1 cellular context compared by ENCODE assay signal in the genomic region with DNA sequence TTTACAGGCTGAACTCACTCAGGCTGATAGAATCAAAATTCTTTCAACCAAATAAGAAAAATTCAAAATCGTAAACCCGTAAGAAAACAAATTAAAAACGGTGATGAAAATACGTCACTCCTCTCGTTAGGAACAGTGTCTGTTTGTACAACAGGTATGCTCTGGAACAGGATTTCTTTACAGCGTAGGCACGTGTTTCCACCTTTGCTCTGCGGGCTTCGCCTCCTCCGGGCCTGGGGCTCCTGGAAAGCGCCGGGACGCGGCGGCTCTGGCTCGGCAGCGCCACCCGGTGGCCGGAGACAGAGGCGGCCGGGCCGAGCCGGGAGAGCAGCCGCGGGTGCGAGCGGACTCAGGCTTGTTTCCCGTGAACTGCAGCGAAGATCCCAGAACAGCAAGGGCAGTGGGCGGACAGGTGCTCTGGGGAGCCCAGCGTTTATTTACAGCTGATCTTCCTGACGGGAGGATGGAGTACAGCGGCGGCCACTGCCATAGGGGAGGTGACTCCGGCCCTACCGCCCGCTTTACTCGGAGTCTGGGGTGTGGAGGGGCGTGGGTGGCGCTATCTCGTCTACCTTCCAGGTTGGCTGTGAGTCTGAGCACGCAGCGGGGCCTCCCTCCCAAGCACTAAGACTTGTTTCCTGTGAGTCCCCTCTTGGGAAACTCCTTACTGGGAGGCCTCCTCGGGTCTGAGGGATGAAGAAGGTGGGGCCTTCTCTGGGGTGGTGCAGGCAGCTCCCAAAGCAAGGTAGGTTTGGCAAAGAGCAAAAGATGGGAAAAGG.
A peak's percentile ranks its signal among the peaks of the same experiment; 100 is the strongest.
TF ChIP-seq lines count a peak whose summit lies in the region.

No MANE protein-coding gene starts in this region.

TF ChIP-seq in H1, 55 proteins besides CTCF, POLR2A, EP300 and RAD21 (continued from another document):
- no peak for TF ChIP-seq POLR2AphosphoS5 (IDR thresholded peaks at IDR 0.05; ENCODE audit: low read depth, low read length)
- no peak for TF ChIP-seq TAF7 (optimal IDR thresholded peaks at IDR 0.05; ENCODE audit: borderline replicate concordance, low read depth, low read length)
- no peak for TF ChIP-seq SIN3A (conservative IDR thresholded peaks at IDR 0.05 in 1 of 2, IDR thresholded peaks at IDR 0.05 in 1 of 2; ENCODE audit: low read depth in 1 of 2, low read length in 2 of 2)
- TF ChIP-seq TBP (IDR thresholded peaks at IDR 0.05; ENCODE audit: low read depth, low read length): no peak
- TF ChIP-seq SAP30 (IDR thresholded peaks at IDR 0.05; ENCODE audit: insufficient read depth, insufficient replicate concordance, low read length): no peak
- no peak for TF ChIP-seq RBBP5 (IDR thresholded peaks at IDR 0.05; ENCODE audit: borderline replicate concordance, low read depth, low read length)
- no peak for TF ChIP-seq FOSL1 (IDR thresholded peaks at IDR 0.05; ENCODE audit: insufficient read depth, low read depth, low read length)
- TF ChIP-seq, protein P1, sequence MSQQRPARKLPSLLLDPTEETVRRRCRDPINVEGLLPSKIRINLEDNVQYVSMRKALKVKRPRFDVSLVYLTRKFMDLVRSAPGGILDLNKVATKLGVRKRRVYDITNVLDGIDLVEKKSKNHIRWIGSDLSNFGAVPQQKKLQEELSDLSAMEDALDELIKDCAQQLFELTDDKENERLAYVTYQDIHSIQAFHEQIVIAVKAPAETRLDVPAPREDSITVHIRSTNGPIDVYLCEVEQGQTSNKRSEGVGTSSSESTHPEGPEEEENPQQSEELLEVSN (IDR thresholded peaks at IDR 0.05): peak; percentile 91
- TF ChIP-seq, protein P2, sequence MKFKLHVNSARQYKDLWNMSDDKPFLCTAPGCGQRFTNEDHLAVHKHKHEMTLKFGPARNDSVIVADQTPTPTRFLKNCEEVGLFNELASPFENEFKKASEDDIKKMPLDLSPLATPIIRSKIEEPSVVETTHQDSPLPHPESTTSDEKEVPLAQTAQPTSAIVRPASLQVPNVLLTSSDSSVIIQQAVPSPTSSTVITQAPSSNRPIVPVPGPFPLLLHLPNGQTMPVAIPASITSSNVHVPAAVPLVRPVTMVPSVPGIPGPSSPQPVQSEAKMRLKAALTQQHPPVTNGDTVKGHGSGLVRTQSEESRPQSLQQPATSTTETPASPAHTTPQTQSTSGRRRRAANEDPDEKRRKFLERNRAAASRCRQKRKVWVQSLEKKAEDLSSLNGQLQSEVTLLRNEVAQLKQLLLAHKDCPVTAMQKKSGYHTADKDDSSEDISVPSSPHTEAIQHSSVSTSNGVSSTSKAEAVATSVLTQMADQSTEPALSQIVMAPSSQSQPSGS (IDR thresholded peaks at IDR 0.05; ENCODE audit: low read length): no peak
- no peak for TF ChIP-seq HDAC6 (IDR thresholded peaks at IDR 0.05; ENCODE audit: low read depth, low read length)
- TF ChIP-seq PHF8 (conservative IDR thresholded peaks at IDR 0.05; ENCODE audit: low read depth, low read length): no peak
- TF ChIP-seq CHD2 (IDR thresholded peaks at IDR 0.05; ENCODE audit: low read length): peak; percentile 45; the same call in 1 of the 2 replicates
- TF ChIP-seq SP4 (IDR thresholded peaks at IDR 0.05; ENCODE audit: low read length): no peak
- no peak for TF ChIP-seq CBX8 (IDR thresholded peaks at IDR 0.05; ENCODE audit: borderline replicate concordance, low read depth, low read length)
- no peak for TF ChIP-seq SUZ12 (IDR thresholded peaks at IDR 0.05; ENCODE audit: low read length)
- TF ChIP-seq GABPA (IDR thresholded peaks at IDR 0.05; ENCODE audit: borderline replicate concordance, insufficient read depth, low read length): peak; percentile 37; the same call in 1 of the 2 replicates
- TF ChIP-seq HDAC2 (IDR thresholded peaks at IDR 0.05; ENCODE audit: borderline replicate concordance in 1 of 2, low read depth in 2 of 2, low read length in 2 of 2): peak in 1 of 2 experiments; percentile 11; a peak in 1 of 4 replicates
- TF ChIP-seq, protein P3, sequence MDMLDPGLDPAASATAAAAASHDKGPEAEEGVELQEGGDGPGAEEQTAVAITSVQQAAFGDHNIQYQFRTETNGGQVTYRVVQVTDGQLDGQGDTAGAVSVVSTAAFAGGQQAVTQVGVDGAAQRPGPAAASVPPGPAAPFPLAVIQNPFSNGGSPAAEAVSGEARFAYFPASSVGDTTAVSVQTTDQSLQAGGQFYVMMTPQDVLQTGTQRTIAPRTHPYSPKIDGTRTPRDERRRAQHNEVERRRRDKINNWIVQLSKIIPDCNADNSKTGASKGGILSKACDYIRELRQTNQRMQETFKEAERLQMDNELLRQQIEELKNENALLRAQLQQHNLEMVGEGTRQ (IDR thresholded peaks at IDR 0.05; ENCODE audit: low read length): peak; percentile 43; the same call in 1 of the 2 replicates
- no peak for TF ChIP-seq EZH2 (IDR thresholded peaks at IDR 0.05; ENCODE audit: low read depth, low read length, severe bottlenecking)
- no peak for TF ChIP-seq ASH2L (IDR thresholded peaks at IDR 0.05; ENCODE audit: low read length)
